8 cellular contexts compared by ENCODE assay signal in the genomic region with DNA sequence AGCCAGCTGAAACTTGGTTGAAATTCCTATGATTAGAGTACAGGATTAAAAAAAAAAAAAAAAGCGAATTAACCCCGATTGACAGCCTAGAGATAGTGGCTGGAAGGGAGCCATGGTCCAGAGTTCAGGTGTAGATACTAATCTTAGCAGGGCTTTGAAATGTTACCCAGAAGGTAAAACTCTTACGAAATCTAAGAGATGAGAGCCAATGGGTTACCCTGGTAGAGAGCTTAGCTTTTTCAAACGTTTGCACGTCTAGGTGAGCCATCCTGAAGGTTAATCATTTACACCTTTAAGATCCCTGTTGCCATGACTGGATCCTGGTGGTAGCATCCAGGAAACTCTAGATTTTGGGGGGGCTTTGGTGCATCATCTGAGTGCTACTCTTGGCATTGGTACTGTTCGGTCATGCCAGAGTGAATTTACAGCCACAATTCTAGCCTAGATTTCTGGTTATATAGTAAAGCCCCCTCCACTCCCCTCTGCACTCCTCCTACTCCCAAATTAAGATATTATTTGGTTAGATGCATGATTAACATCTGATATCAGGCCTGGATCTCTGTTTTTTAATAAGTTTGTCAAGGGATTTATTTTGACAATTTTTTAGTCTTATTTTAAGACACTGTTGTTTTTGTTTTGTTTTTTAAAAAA. TPM values are rescaled to one million over a fixed set of nuclear protein-coding genes. Genes with fewer than 3 reads are reported as not detected.
DNase-seq lines count a peak whose midpoint lies in the region; ATAC-seq and TF ChIP-seq lines count a peak whose summit lies in the region.

No MANE protein-coding gene starts in this region.

- H3K9me3 ChIP-seq in Loucy (ENCODE audit: insufficient read depth, low read depth, low read length) (no peaks in the 10 kb centered on the region), neural cell (ENCODE audit: low read length) (no peaks in the 10 kb centered on the region)
- no peaks in the 10 kb centered on the region for H3K9me3 ChIP-seq in effector memory CD4-positive, alpha-beta T cell (ENCODE audit: control insufficient read depth, low read length)

- H3K9ac ChIP-seq in Loucy (ENCODE audit: low read depth, low read length, poor library complexity, severe bottlenecking) = peak overlapping the region; percentile 76
- H3K9ac ChIP-seq in neural cell (ENCODE audit: low read length) = peak overlapping the region; percentile 67

- H3K4me2 ChIP-seq in Loucy (ENCODE audit: low read depth, low read length, poor library complexity, severe bottlenecking) (peak overlapping the region; percentile 96), neural cell (ENCODE audit: low read length) (peak overlapping the region; percentile 31)

- intact Hi-C loops in CD14-positive monocyte (cut with micrococcal nuclease) = no loop called here

- peak overlapping the region; percentile 91 to 93 for H3K4me3 Mint-ChIP-seq in CD14-positive monocyte

- no peaks in the 10 kb centered on the region for H3K36me3 Mint-ChIP-seq in CD14-positive monocyte

- no peaks in the 10 kb centered on the region for H3K36me3 ChIP-seq in Loucy (ENCODE audit: insufficient read depth, low read length)
- H3K36me3 ChIP-seq in effector memory CD4-positive, alpha-beta T cell (ENCODE audit: control insufficient read depth, insufficient read depth, low read length) = no peaks in the 10 kb centered on the region
- no peaks in the 10 kb centered on the region for H3K36me3 ChIP-seq in neural cell (ENCODE audit: insufficient read depth, low read length)

- H3K27ac Mint-ChIP-seq in CD14-positive monocyte = no peak overlapping the region

- H4K20me1 ChIP-seq in Loucy (ENCODE audit: insufficient read depth, low read length, poor library complexity, severe bottlenecking) (no peaks in the 10 kb centered on the region), neural cell (ENCODE audit: insufficient read depth) (no peaks in the 10 kb centered on the region)

- peak overlapping the region; percentile 24 for H3K27ac ChIP-seq in effector memory CD4-positive, alpha-beta T cell (ENCODE audit: insufficient read depth, low read length, poor library complexity, severe bottlenecking)
- no peak overlapping the region for H3K27ac ChIP-seq in neural cell (ENCODE audit: low read length)

- peaks cover 0 to 2% (median 0%) of the 10 kb centered on the region in 7 donors for H3K9me3 Mint-ChIP-seq in CD14-positive monocyte

- TF ChIP-seq RAD21 in neural cell (conservative IDR thresholded peaks at IDR 0.05) = no peak

- no peak for TF ChIP-seq EP300 in neural cell (conservative IDR thresholded peaks at IDR 0.05; ENCODE audit: poor library complexity, severe bottlenecking)

- no peaks in the 10 kb centered on the region for H3K27me3 ChIP-seq in Loucy (ENCODE audit: insufficient read depth, low read length, poor library complexity, severe bottlenecking)
- H3K27me3 ChIP-seq in effector memory CD4-positive, alpha-beta T cell (replicated peaks; ENCODE audit: control insufficient read depth, insufficient read depth, low read length, poor library complexity, severe bottlenecking) = no peaks in the 10 kb centered on the region
- H3K27me3 ChIP-seq in neural cell (ENCODE audit: insufficient read depth, low read depth, low read length) = no peaks in the 10 kb centered on the region

- no peak for DNase-seq in CD14-positive monocyte (ENCODE audit: low spot score)
- no peak for DNase-seq in effector memory CD4-positive, alpha-beta T cell
- DNase-seq in DMS153 (lab: John Stamatoyannopoulos, UW) = no peak
- DNase-seq in NCI-H2029 treated with DMSO at 0.1 percent for 48 hours (lab: John Stamatoyannopoulos, UW) = no peak
- DNase-seq in activated CD8-positive, alpha-beta memory T cell treated with anti-CD3 and anti-CD28 coated beads, Interleukin-2, amount 50 U/mL, for 4 hours = no peak

- H3K4me1 Mint-ChIP-seq in CD14-positive monocyte = peaks cover 13% of the 10 kb centered on the region

- TF ChIP-seq CTCF in CD14-positive monocyte (IDR thresholded peaks at IDR 0.05) (no peak), Loucy (conservative IDR thresholded peaks at IDR 0.05; ENCODE audit: low read length) (no peak), neural cell (IDR thresholded peaks at IDR 0.05; ENCODE audit: poor library complexity, severe bottlenecking) (no peak)

- peaks cover 0 to 5% (median 0%) of the 10 kb centered on the region in 3 donors for H3K27me3 Mint-ChIP-seq in CD14-positive monocyte (ENCODE audit: low read depth in 3 of 3)

- H3K9me2 ChIP-seq in Loucy (replicated peaks; ENCODE audit: low read depth, low read length) = no peaks in the 10 kb centered on the region
- no peaks in the 10 kb centered on the region for H3K9me2 ChIP-seq in neural cell (ENCODE audit: insufficient read depth, low read length)

- H3K4me3 ChIP-seq in Loucy (ENCODE audit: low read length, poor library complexity, severe bottlenecking) = peak overlapping the region; percentile 85
- H3K4me3 ChIP-seq in effector memory CD4-positive, alpha-beta T cell (ENCODE audit: insufficient read depth, low read depth, low read length, poor library complexity, severe bottlenecking) = peak overlapping the region; percentile 84
- peak overlapping the region; percentile 80 for H3K4me3 ChIP-seq in neural cell (ENCODE audit: low read length)

- H3K4me1 ChIP-seq in Loucy (ENCODE audit: insufficient read depth, low read length, poor library complexity, severe bottlenecking) = peaks cover 37% of the 10 kb centered on the region
- peaks cover 49% of the 10 kb centered on the region for H3K4me1 ChIP-seq in effector memory CD4-positive, alpha-beta T cell (ENCODE audit: control insufficient read depth, insufficient read depth, low read length, poor library complexity, severe bottlenecking)

- no peak for ATAC-seq in HG02840 (IDR thresholded peaks at IDR 0.05; ENCODE audit: low FRiP score, unreplicated experiment)

- H3F3A ChIP-seq in Loucy (ENCODE audit: low read depth) = 0 out of 2 replicates have a peak, but pooled peaks cover 3% of the 10 kb centered on the region
- H3F3A ChIP-seq in neural cell (ENCODE audit: insufficient read depth, low read length, poor library complexity, severe bottlenecking) = no peaks in the 10 kb centered on the region

- H3K79me2 ChIP-seq in Loucy (ENCODE audit: insufficient read depth, low read length) (peaks cover 16% of the 10 kb centered on the region), neural cell (replicated peaks; ENCODE audit: insufficient read depth, low read length) (peaks cover 7% of the 10 kb centered on the region)

- H2AFZ ChIP-seq in Loucy (ENCODE audit: low read length) = no peak overlapping the region
- no peak overlapping the region for H2AFZ ChIP-seq in neural cell (ENCODE audit: low read depth, low read length)

TF ChIP-seq in neural cell, 6 proteins besides CTCF, POLR2A, EP300 and RAD21:
- no peak for TF ChIP-seq EZH2 (IDR thresholded peaks at IDR 0.05; ENCODE audit: borderline replicate concordance, insufficient read depth, low read length, poor library complexity, severe bottlenecking)
- TF ChIP-seq, protein P1, sequence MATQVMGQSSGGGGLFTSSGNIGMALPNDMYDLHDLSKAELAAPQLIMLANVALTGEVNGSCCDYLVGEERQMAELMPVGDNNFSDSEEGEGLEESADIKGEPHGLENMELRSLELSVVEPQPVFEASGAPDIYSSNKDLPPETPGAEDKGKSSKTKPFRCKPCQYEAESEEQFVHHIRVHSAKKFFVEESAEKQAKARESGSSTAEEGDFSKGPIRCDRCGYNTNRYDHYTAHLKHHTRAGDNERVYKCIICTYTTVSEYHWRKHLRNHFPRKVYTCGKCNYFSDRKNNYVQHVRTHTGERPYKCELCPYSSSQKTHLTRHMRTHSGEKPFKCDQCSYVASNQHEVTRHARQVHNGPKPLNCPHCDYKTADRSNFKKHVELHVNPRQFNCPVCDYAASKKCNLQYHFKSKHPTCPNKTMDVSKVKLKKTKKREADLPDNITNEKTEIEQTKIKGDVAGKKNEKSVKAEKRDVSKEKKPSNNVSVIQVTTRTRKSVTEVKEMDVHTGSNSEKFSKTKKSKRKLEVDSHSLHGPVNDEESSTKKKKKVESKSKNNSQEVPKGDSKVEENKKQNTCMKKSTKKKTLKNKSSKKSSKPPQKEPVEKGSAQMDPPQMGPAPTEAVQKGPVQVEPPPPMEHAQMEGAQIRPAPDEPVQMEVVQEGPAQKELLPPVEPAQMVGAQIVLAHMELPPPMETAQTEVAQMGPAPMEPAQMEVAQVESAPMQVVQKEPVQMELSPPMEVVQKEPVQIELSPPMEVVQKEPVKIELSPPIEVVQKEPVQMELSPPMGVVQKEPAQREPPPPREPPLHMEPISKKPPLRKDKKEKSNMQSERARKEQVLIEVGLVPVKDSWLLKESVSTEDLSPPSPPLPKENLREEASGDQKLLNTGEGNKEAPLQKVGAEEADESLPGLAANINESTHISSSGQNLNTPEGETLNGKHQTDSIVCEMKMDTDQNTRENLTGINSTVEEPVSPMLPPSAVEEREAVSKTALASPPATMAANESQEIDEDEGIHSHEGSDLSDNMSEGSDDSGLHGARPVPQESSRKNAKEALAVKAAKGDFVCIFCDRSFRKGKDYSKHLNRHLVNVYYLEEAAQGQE (IDR thresholded peaks at IDR 0.05; ENCODE audit: borderline replicate concordance) = no peak
- TF ChIP-seq SMC3 (conservative IDR thresholded peaks at IDR 0.05; ENCODE audit: poor library complexity) = no peak
- no peak for TF ChIP-seq TAF1 (IDR thresholded peaks at IDR 0.05; ENCODE audit: low read depth)
- TF ChIP-seq POLR2AphosphoS5 (IDR thresholded peaks at IDR 0.05) = no peak
- TF ChIP-seq MXI1 (conservative IDR thresholded peaks at IDR 0.05; ENCODE audit: poor library complexity, severe bottlenecking) = no peak

RNA-seq across cellular contexts. Expression of a gene that starts 1.2 kb away (rescaled TPM):
- polyA plus RNA-seq in CD14-positive monocyte (1 to 10 TPM; 1.3 to 1.8 TPM), neural cell (3.4 and 7.5 TPM in 2 replicates)
- 5.0 and 11.4 TPM in 2 replicates for polyA minus RNA-seq in neural cell

RNA-seq across cellular contexts. Expression of a gene that starts 33.5 kb away (rescaled TPM):
- polyA plus RNA-seq in CD14-positive monocyte (not detected), neural cell (0.46 and 0.52 TPM in 2 replicates)
- not detected in 2 replicates for polyA minus RNA-seq in neural cell

RNA-seq across cellular contexts. Expression of a gene that starts 45.7 kb away (rescaled TPM):
- 100 to 1,000 TPM; 132 to 134 TPM for polyA plus RNA-seq in CD14-positive monocyte
- polyA plus RNA-seq in neural cell = 17.2 and 25.1 TPM in 2 replicates
- 20.1 and 24.3 TPM in 2 replicates for polyA minus RNA-seq in neural cell

RNA-seq across cellular contexts. Expression of a gene that starts 45.9 kb away (rescaled TPM):
- polyA plus RNA-seq in CD14-positive monocyte = under 1 TPM; 0.42 to 0.69 TPM
- 0.52 and 1.5 TPM in 2 replicates for polyA plus RNA-seq in neural cell
- polyA minus RNA-seq in neural cell = 0.69 and 0.73 TPM in 2 replicates

RNA-seq across cellular contexts. Expression of a gene that starts 56.5 kb away (rescaled TPM):
- polyA plus RNA-seq in CD14-positive monocyte (not detected), neural cell (70.1 and 86.6 TPM in 2 replicates)
- 53.9 and 71.1 TPM in 2 replicates for polyA minus RNA-seq in neural cell
